Comparison of ENCODE assay signal across 13 cellular contexts in genomic region chr11:2447253-2447950, GRCh38. TPM values are rescaled to one million over a fixed set of nuclear protein-coding genes. Genes with fewer than 3 reads are reported as not detected.
DNase-seq lines count a peak whose midpoint lies in the region; ATAC-seq and TF ChIP-seq lines count a peak whose summit lies in the region.
"Had no signal": no experiment of that assay in that cellular context is flagged by ENCODE, and none has a peak within 500 bp of the region (broad histone marks: within the 10 kb centered on the region; RNA-seq: fewer than 3 reads in every experiment).

No MANE protein-coding gene starts in this region.

- peaks cover 24 to 33% of the 10 kb centered on the region in 2 donors for H3K4me1 ChIP-seq in thyroid gland

- no peak for TF ChIP-seq POLR2A in thyroid gland (IDR thresholded peaks at IDR 0.05)

- H3K4me3 Mint-ChIP-seq in glutamatergic neuron (ENCODE audit: unreplicated experiment), result no peak overlapping the region
- H3K4me3 Mint-ChIP-seq: neural crest cell had no signal

- DNase-seq in Right ventricle myocardium superior (peak; percentile 43), Right ventricle myocardium inferior (ENCODE audit: missing footprints) (no peak), UCSD-AML1 (lab: John Stamatoyannopoulos, UW; ENCODE audit: unreplicated experiment) (peak; percentile 67), glutamatergic neuron (peak; percentile 6), thyroid gland (no peak), AG08396 (ENCODE audit: low spot score) (no peak)
- DNase-seq in stimulated activated CD4-positive, alpha-beta T cell treated with anti-CD3 and anti-CD28 coated beads, Interleukin-2, amount 100 ng/mL, for 48 hours, result no peak
- DNase-seq: NCI-H2171 had no signal

- WGBS in thyroid gland, 2 donors, result 84 to 85% methylated on average over 9 to 11 of the region's 12 CpGs

- H3K27me3 ChIP-seq in thyroid gland, result no peaks in the 10 kb centered on the region

- no peaks in the 10 kb centered on the region for H3K4me1 Mint-ChIP-seq in glutamatergic neuron (ENCODE audit: low read depth, unreplicated experiment)
- H3K4me1 Mint-ChIP-seq: neural crest cell had no signal

- no peaks in the 10 kb centered on the region for H3K36me3 ChIP-seq in thyroid gland

- H3K9me3 Mint-ChIP-seq in glutamatergic neuron (ENCODE audit: unreplicated experiment), result peaks cover 5% of the 10 kb centered on the region
- H3K9me3 Mint-ChIP-seq: neural crest cell had no signal

- no peak overlapping the region for H3K27ac Mint-ChIP-seq in glutamatergic neuron (ENCODE audit: unreplicated experiment)

- TF ChIP-seq CTCF in glutamatergic neuron (IDR thresholded peaks at IDR 0.05; ENCODE audit: partially characterized antibody, unreplicated experiment) (no peak), thyroid gland (IDR thresholded peaks at IDR 0.05) (no peak)

- ATAC-seq in Right ventricle myocardium superior (ENCODE audit: poor library complexity) (no peak), Right ventricle myocardium inferior (no peak), GM21528 (IDR thresholded peaks at IDR 0.05; ENCODE audit: low FRiP score, unreplicated experiment) (no peak)

- H3K27ac ChIP-seq in thyroid gland, result peak overlapping the region in 2 of 3 donors; percentile 3 to 43
- H3K27ac ChIP-seq: epithelial cell of prostate, RWPE1 had no signal

- intact Hi-C loops in Right ventricle myocardium superior (cut with DNase I) (loop anchor here (5.0 kb wide), 2 partner anchors 75 to 530 kb away; no protein-coding TSS in a partner anchor), Right ventricle myocardium inferior (cut with DNase I) (loop anchor here (5.0 kb wide), 1 partner anchor 80 kb away; no protein-coding TSS in a partner anchor), thyroid gland (cut with DNase I) (no loop called here)

- H3K9me3 ChIP-seq in thyroid gland, result no peaks in the 10 kb centered on the region

- no peak overlapping the region for H3K4me3 ChIP-seq in thyroid gland (replicated peaks in 1 of 3)

- peaks cover 7% of the 10 kb centered on the region for H3K36me3 Mint-ChIP-seq in glutamatergic neuron (ENCODE audit: unreplicated experiment)

- peaks cover 24% of the 10 kb centered on the region for H3K27me3 Mint-ChIP-seq in glutamatergic neuron (ENCODE audit: unreplicated experiment)

RNA-seq across cellular contexts. Expression of gene KCNQ1, which starts 2.6 kb away (rescaled TPM):
- total RNA-seq in Right ventricle myocardium superior (33.4 TPM), Right ventricle myocardium inferior (40.0 TPM), glutamatergic neuron (ENCODE audit: unreplicated experiment) (0.44 TPM), thyroid gland (100 to 1,000 TPM in 2 of 4 donors, 10 to 100 TPM in 2; 51.3 to 103 (median 97.8) TPM)
- total RNA-seq: astrocyte had no signal

RNA-seq across cellular contexts. Expression of gene TRPM5, which starts 3.1 kb away (rescaled TPM):
- total RNA-seq in Right ventricle myocardium superior (not detected), Right ventricle myocardium inferior (not detected), glutamatergic neuron (ENCODE audit: unreplicated experiment) (not detected), thyroid gland (1 to 10 TPM in 1 of 4 donors, under 1 TPM in 3; 0.54 to 2.4 (median 0.73) TPM)
- total RNA-seq: astrocyte had no signal

RNA-seq across cellular contexts. Expression of gene TSSC4, which starts 46.9 kb away (rescaled TPM):
- 36.2 TPM for total RNA-seq in Right ventricle myocardium superior
- total RNA-seq in Right ventricle myocardium inferior, result 31.4 TPM
- 49.7 TPM for total RNA-seq in glutamatergic neuron (ENCODE audit: unreplicated experiment)
- 10 to 100 TPM; 37.5 to 62.3 (median 45.1) TPM for total RNA-seq in thyroid gland

Comparison
In these comparisons a context has a peak if more than half of its experiments do, and no peak if none do; other contexts are left out.
1. DNase-seq: peak in Right ventricle myocardium superior (single experiment), UCSD-AML1 (single experiment) and glutamatergic neuron (single experiment); none in Right ventricle myocardium inferior (single experiment), thyroid gland (0 of 2), AG08396 (single experiment) and stimulated activated CD4-positive, alpha-beta T cell treated with anti-CD3 and anti-CD28 coated beads, Interleukin-2, amount 100 ng/mL, for 48 hours (0 of 2).
2. RNA of gene KCNQ1, which starts 2.6 kb away (total RNA-seq): 51.3 to 103 TPM in thyroid gland, 40.0 TPM in Right ventricle myocardium inferior (single experiment) and 33.4 TPM in Right ventricle myocardium superior (single experiment); 0.44 TPM in glutamatergic neuron (single experiment); every median in the first group is over 10 times any median in the second.